ENCODE assay signal across 2 cellular contexts in the genomic region with DNA sequence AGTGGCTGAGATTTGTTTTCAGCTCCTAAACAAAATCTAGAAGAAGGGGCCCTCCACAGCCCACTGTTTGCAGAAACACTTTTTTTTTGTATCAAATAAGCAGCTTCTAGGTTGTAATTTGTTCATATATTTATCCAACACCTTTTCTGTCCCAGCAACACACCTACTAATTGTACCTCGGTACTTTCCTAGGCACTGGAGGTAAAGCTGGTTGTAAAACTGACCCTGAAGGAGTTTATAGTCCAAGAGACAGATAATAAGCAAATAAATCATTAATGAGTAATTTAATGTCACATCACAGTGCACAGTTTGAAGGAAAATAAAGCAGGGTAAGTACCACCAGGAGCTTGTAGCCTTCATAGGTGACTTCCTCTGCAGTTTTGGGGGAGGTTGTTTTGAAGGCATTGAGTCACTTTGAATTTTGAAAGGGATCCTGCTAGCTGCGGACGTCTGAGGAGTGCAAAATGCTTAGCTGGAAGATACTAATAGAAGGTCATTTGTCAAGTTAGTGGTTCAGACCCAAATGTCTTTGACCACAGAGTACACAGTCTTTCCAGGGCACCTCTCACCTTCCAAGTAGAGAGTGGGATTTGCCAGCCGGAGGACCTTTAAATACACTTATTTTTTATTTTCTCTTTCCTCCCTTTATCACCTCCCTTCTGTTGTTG.
TF ChIP-seq lines count a peak whose summit lies in the region.

No MANE protein-coding gene starts in this region.

TF ChIP-seq in HEK293, 187 proteins besides CTCF, POLR2A, EP300 and RAD21 (continued from another document):
- TF ChIP-seq, protein P1, sequence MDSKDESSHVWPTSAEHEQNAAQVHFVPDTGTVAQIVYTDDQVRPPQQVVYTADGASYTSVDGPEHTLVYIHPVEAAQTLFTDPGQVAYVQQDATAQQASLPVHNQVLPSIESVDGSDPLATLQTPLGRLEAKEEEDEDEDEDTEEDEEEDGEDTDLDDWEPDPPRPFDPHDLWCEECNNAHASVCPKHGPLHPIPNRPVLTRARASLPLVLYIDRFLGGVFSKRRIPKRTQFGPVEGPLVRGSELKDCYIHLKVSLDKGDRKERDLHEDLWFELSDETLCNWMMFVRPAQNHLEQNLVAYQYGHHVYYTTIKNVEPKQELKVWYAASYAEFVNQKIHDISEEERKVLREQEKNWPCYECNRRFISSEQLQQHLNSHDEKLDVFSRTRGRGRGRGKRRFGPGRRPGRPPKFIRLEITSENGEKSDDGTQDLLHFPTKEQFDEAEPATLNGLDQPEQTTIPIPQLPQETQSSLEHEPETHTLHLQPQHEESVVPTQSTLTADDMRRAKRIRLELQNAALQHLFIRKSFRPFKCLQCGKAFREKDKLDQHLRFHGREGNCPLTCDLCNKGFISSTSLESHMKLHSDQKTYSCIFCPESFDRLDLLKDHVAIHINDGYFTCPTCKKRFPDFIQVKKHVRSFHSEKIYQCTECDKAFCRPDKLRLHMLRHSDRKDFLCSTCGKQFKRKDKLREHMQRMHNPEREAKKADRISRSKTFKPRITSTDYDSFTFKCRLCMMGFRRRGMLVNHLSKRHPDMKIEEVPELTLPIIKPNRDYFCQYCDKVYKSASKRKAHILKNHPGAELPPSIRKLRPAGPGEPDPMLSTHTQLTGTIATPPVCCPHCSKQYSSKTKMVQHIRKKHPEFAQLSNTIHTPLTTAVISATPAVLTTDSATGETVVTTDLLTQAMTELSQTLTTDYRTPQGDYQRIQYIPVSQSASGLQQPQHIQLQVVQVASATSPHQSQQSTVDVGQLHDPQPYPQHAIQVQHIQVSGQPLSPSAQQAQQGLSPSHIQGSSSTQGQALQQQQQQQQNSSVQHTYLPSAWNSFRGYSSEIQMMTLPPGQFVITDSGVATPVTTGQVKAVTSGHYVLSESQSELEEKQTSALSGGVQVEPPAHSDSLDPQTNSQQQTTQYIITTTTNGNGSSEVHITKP (tag by site-specific recombination; IDR thresholded peaks at IDR 0.05): peak; percentile 40

TF ChIP-seq in liver, 16 proteins besides CTCF, POLR2A, EP300 and RAD21:
- TF ChIP-seq, protein P2, sequence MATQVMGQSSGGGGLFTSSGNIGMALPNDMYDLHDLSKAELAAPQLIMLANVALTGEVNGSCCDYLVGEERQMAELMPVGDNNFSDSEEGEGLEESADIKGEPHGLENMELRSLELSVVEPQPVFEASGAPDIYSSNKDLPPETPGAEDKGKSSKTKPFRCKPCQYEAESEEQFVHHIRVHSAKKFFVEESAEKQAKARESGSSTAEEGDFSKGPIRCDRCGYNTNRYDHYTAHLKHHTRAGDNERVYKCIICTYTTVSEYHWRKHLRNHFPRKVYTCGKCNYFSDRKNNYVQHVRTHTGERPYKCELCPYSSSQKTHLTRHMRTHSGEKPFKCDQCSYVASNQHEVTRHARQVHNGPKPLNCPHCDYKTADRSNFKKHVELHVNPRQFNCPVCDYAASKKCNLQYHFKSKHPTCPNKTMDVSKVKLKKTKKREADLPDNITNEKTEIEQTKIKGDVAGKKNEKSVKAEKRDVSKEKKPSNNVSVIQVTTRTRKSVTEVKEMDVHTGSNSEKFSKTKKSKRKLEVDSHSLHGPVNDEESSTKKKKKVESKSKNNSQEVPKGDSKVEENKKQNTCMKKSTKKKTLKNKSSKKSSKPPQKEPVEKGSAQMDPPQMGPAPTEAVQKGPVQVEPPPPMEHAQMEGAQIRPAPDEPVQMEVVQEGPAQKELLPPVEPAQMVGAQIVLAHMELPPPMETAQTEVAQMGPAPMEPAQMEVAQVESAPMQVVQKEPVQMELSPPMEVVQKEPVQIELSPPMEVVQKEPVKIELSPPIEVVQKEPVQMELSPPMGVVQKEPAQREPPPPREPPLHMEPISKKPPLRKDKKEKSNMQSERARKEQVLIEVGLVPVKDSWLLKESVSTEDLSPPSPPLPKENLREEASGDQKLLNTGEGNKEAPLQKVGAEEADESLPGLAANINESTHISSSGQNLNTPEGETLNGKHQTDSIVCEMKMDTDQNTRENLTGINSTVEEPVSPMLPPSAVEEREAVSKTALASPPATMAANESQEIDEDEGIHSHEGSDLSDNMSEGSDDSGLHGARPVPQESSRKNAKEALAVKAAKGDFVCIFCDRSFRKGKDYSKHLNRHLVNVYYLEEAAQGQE (IDR thresholded peaks at IDR 0.05): no peak
- TF ChIP-seq, protein P3, sequence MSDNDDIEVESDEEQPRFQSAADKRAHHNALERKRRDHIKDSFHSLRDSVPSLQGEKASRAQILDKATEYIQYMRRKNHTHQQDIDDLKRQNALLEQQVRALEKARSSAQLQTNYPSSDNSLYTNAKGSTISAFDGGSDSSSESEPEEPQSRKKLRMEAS (IDR thresholded peaks at IDR 0.05): no peak
- TF ChIP-seq YY1 (IDR thresholded peaks at IDR 0.05): no peak
- no peak for TF ChIP-seq RXRA (IDR thresholded peaks at IDR 0.05)
- peak; percentile 16 for TF ChIP-seq SP1 (IDR thresholded peaks at IDR 0.05)
- no peak for TF ChIP-seq FOXA2 (IDR thresholded peaks at IDR 0.05)
